Comparison of ENCODE assay signal across 9 cellular contexts in the genomic region with DNA sequence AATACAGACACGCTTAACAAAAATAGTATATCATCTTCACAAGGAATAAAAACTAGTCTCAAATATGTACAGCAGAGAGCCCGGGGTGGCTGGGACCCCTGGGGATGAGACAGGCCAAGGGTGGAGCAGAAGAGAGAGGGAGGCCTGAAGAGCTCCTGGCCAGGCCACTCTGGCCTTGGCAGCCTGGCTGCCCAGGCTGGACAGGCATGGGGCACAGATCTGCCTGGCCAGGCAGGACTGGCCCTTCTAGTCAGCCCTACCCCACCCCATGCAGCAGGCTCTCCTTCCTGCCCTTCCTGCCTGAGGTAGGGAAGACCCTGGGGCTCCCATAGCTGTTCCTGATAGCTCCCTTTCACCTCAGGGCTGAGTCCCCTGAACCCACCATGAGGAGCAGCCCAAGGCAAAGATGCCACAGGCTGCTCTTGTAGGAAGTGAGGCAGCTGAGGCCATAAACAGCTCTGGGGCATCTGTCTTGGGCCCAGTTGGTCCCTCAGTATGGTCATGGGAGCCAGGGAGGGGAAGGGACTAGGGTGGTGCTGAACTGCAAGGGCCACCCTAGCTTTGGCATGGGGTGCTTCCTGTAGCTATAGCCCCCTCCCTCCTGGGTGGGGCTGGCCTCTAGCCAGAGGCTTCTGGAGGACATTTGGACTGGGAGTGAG. TPM values are rescaled to one million over a fixed set of nuclear protein-coding genes. Genes with fewer than 3 reads are reported as not detected.
DNase-seq lines count a peak whose midpoint lies in the region; ATAC-seq and TF ChIP-seq lines count a peak whose summit lies in the region.
"Had no signal": no experiment of that assay in that cellular context is flagged by ENCODE, and none has a peak within 500 bp of the region (broad histone marks: within the 10 kb centered on the region; RNA-seq: fewer than 3 reads in every experiment).

No MANE protein-coding gene starts in this region.

- H3K4me3 ChIP-seq in OCI-LY7 (ENCODE audit: low read depth, low read length, poor library complexity, severe bottlenecking): no peak overlapping the region
- no peak overlapping the region for H3K4me3 ChIP-seq in endocrine pancreas (ENCODE audit: control insufficient read depth, insufficient read depth, low read length)
- H3K4me3 ChIP-seq in BE2C (ENCODE audit: low read depth, low read length): no peak overlapping the region

- H3K4me1 ChIP-seq in OCI-LY7 (ENCODE audit: insufficient read depth, low read length, poor library complexity, severe bottlenecking): peaks cover 51% of the 10 kb centered on the region
- peaks cover 2% of the 10 kb centered on the region for H3K4me1 ChIP-seq in endocrine pancreas (ENCODE audit: control insufficient read depth, insufficient read depth, low read length)
- no peaks in the 10 kb centered on the region for H3K4me1 ChIP-seq in BE2C

- CTCF ChIA-PET in OCI-LY7 (lab: Charles Lee; ENCODE audit: unreplicated experiment): interaction anchor here (0.6 to 1.3 kb wide), 4 partner anchors 10 to 58 kb away, joined by 3 to 7 read pairs (median 4); no protein-coding TSS in a partner anchor

- no peak overlapping the region for H2AFZ ChIP-seq in OCI-LY7 (ENCODE audit: low read length)

- H3K9me3 ChIP-seq in OCI-LY7 (ENCODE audit: low read length) (no peaks in the 10 kb centered on the region), endocrine pancreas (ENCODE audit: control insufficient read depth, low read length) (no peaks in the 10 kb centered on the region), BE2C (no peaks in the 10 kb centered on the region)

- H3K27me3 Mint-ChIP-seq in CD14-positive monocyte (ENCODE audit: low read depth in 3 of 3) (peaks cover 2 to 3% (median 3%) of the 10 kb centered on the region in 3 donors), osteocyte (ENCODE audit: unreplicated experiment) (no peaks in the 10 kb centered on the region)

- H3K9me2 ChIP-seq in OCI-LY7 (ENCODE audit: insufficient read depth, low read length): no peaks in the 10 kb centered on the region

- intact Hi-C loops in CD14-positive monocyte (cut with micrococcal nuclease): no loop called here
- intact Hi-C loops in OCI-LY7 (cut with micrococcal nuclease; ENCODE audit: unreplicated experiment): no loop called here

- H3K27me3 ChIP-seq in endocrine pancreas (ENCODE audit: control insufficient read depth, insufficient read depth, low read length) (no peaks in the 10 kb centered on the region), BE2C (no peaks in the 10 kb centered on the region)

- H4K20me1 ChIP-seq in OCI-LY7 (ENCODE audit: insufficient read depth, low read length): no peaks in the 10 kb centered on the region

- peaks cover 50% of the 10 kb centered on the region for H3K36me3 ChIP-seq in OCI-LY7 (ENCODE audit: insufficient read depth, low read length)
- peaks cover 3% of the 10 kb centered on the region for H3K36me3 ChIP-seq in endocrine pancreas (ENCODE audit: control insufficient read depth, insufficient read depth, low read length)
- H3K36me3 ChIP-seq in BE2C: no peaks in the 10 kb centered on the region; the same call in 1 of the 2 replicates

- no peaks in the 10 kb centered on the region for H3K79me2 ChIP-seq in OCI-LY7 (ENCODE audit: insufficient read depth, low read depth, low read length)

- DNase-seq in CD14-positive monocyte (ENCODE audit: low spot score): no peak
- DNase-seq in OCI-LY7 (ENCODE audit: low spot score): no peak
- no peak for DNase-seq in osteocyte (ENCODE audit: extremely low spot score, unreplicated experiment)
- DNase-seq in ureter (ENCODE audit: low spot score): no peak
- DNase-seq in GM19240 (ENCODE audit: insufficient read length, low spot score): no peak
- DNase-seq in BE2C: no peak

- H3K27ac Mint-ChIP-seq in CD14-positive monocyte (peak overlapping the region in 4 of 7 donors; percentile 3 to 70 (median 50)), osteocyte (ENCODE audit: unreplicated experiment) (peak overlapping the region; percentile 10)

- peak overlapping the region; percentile 28 for H3K27ac ChIP-seq in OCI-LY7 (ENCODE audit: low read depth, low read length, poor library complexity, severe bottlenecking)

- H3K4me3 Mint-ChIP-seq in CD14-positive monocyte: no peak overlapping the region
- no peak overlapping the region for H3K4me3 Mint-ChIP-seq in osteocyte (ENCODE audit: unreplicated experiment)

- H3K36me3 Mint-ChIP-seq in CD14-positive monocyte (peaks cover 32% of the 10 kb centered on the region in 2 donors), osteocyte (ENCODE audit: unreplicated experiment) (peaks cover 23% of the 10 kb centered on the region)

- H3K9me3 Mint-ChIP-seq in CD14-positive monocyte: no peaks in the 10 kb centered on the region
- H3K9me3 Mint-ChIP-seq in osteocyte (ENCODE audit: unreplicated experiment): no peaks in the 10 kb centered on the region

- no TSS peak for BruUV-seq in OCI-LY7 (replicated peaks; lab: Mats Ljungman, UMichigan)

- no peak overlapping the region for H3K4me2 ChIP-seq in OCI-LY7 (ENCODE audit: low read length)

- no peak for ATAC-seq in GM18517 (IDR thresholded peaks at IDR 0.05; ENCODE audit: unreplicated experiment)

- TF ChIP-seq CTCF in CD14-positive monocyte (IDR thresholded peaks at IDR 0.05) (no peak), OCI-LY7 (conservative IDR thresholded peaks at IDR 0.05; ENCODE audit: low read length) (no peak), osteocyte (IDR thresholded peaks at IDR 0.05) (no peak), BE2C (IDR thresholded peaks at IDR 0.05; ENCODE audit: low read depth, low read length) (no peak)

- peak overlapping the region; percentile 11 for H3K9ac ChIP-seq in endocrine pancreas (ENCODE audit: control insufficient read depth, insufficient read depth, low read length)

- POLR2A ChIA-PET in OCI-LY7 (lab: Charles Lee): interaction anchor here (0.6 to 2.0 kb wide), 6 partner anchors 10 to 59 kb away, joined by 3 to 13 read pairs (median 6); no protein-coding TSS in a partner anchor

- peaks cover 34% of the 10 kb centered on the region for H3K4me1 Mint-ChIP-seq in CD14-positive monocyte
- peaks cover 50% of the 10 kb centered on the region for H3K4me1 Mint-ChIP-seq in osteocyte (ENCODE audit: unreplicated experiment)

RNA-seq across cellular contexts. Expression of a gene that starts 27.1 kb away (rescaled TPM):
- not detected for polyA plus RNA-seq in CD14-positive monocyte
- total RNA-seq in OCI-LY7 (2014; rRNA removed; shearing (Covaris generic)): not detected in 2 replicates
- total RNA-seq in OCI-LY7 (2022) (not detected in 2 replicates), osteocyte (not detected in 2 replicates), ureter (4.0 TPM)
- 4.2 TPM for polyA plus RNA-seq in BE2C (2012; ENCODE audit: insufficient read depth, insufficient read length, low read depth)
- total RNA-seq: NCI-H460 had no signal

RNA-seq across cellular contexts. Expression of a gene that starts 57.8 kb away (rescaled TPM):
- 10 to 100 TPM; 12.4 to 14.3 TPM for polyA plus RNA-seq in CD14-positive monocyte
- 83.2 and 88.8 TPM in 2 replicates for total RNA-seq in OCI-LY7 (2014; rRNA removed; shearing (Covaris generic))
- total RNA-seq in OCI-LY7 (2022) (64.2 and 71.5 TPM in 2 replicates), osteocyte (67.0 and 69.4 TPM in 2 replicates), ureter (91.4 TPM)
- polyA plus RNA-seq in BE2C (2012; ENCODE audit: insufficient read depth, insufficient read length, low read depth): 101 TPM

RNA-seq across cellular contexts. Expression of a gene that starts 59.7 kb away (rescaled TPM):
- 10 to 100 TPM in 1 of 2 donors, 1 to 10 TPM in 1; 3.9 to 12.5 TPM for polyA plus RNA-seq in CD14-positive monocyte
- total RNA-seq in OCI-LY7 (2014; rRNA removed; shearing (Covaris generic)): 3.3 and 4.7 TPM in 2 replicates
- total RNA-seq in OCI-LY7 (2022): 2.0 and 3.6 TPM in 2 replicates
- total RNA-seq in osteocyte: 8.2 TPM in 2 replicates
- total RNA-seq in ureter: 367 TPM
- 40.6 TPM for polyA plus RNA-seq in BE2C (2012; ENCODE audit: insufficient read depth, insufficient read length, low read depth)

Comparison
In these comparisons a context has a peak if more than half of its experiments do, and no peak if none do; other contexts are left out.
1. RNA of a gene that starts 59.7 kb away (total RNA-seq): 367 TPM in ureter (single experiment); 8.2 TPM in osteocyte and 2.0 to 4.7 TPM in OCI-LY7; every median in the first group is over 10 times any median in the second.